Comparison of ENCODE assay signal across 2 cellular contexts in genomic region chr19:53951436-53951835, GRCh38.
TF ChIP-seq lines count a peak whose summit lies in the region.

No MANE protein-coding gene starts in this region.

TF ChIP-seq in A549, 52 proteins besides CTCF, POLR2A, EP300 and RAD21:
- TF ChIP-seq HOXB5 (CRISPR knock-in tag; IDR thresholded peaks at IDR 0.05) (no peak), JUN (IDR thresholded peaks at IDR 0.05) (no peak), ZFP36 (IDR thresholded peaks at IDR 0.05; ENCODE audit: borderline replicate concordance, partially characterized antibody) (no peak), RARB (CRISPR knock-in tag; IDR thresholded peaks at IDR 0.05) (no peak), CBX2 (IDR thresholded peaks at IDR 0.05; ENCODE audit: borderline replicate concordance, low read depth) (no peak), NR3C1 (IDR thresholded peaks at IDR 0.05) (no peak), ATOH8 (CRISPR knock-in tag; IDR thresholded peaks at IDR 0.05; ENCODE audit: low read depth) (no peak), RNF2 (IDR thresholded peaks at IDR 0.05; ENCODE audit: borderline replicate concordance, low read depth) (no peak), POLR2AphosphoS2 (conservative IDR thresholded peaks at IDR 0.05; ENCODE audit: low read length) (no peak), HEYL (CRISPR knock-in tag; IDR thresholded peaks at IDR 0.05) (no peak), SREBF2 (IDR thresholded peaks at IDR 0.05) (no peak)
- TF ChIP-seq, protein P1, sequence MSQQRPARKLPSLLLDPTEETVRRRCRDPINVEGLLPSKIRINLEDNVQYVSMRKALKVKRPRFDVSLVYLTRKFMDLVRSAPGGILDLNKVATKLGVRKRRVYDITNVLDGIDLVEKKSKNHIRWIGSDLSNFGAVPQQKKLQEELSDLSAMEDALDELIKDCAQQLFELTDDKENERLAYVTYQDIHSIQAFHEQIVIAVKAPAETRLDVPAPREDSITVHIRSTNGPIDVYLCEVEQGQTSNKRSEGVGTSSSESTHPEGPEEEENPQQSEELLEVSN (IDR thresholded peaks at IDR 0.05; ENCODE audit: borderline replicate concordance, low read depth), result no peak
- TF ChIP-seq, protein P2, sequence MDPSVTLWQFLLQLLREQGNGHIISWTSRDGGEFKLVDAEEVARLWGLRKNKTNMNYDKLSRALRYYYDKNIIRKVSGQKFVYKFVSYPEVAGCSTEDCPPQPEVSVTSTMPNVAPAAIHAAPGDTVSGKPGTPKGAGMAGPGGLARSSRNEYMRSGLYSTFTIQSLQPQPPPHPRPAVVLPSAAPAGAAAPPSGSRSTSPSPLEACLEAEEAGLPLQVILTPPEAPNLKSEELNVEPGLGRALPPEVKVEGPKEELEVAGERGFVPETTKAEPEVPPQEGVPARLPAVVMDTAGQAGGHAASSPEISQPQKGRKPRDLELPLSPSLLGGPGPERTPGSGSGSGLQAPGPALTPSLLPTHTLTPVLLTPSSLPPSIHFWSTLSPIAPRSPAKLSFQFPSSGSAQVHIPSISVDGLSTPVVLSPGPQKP (IDR thresholded peaks at IDR 0.05; ENCODE audit: low read depth, low read length), result no peak

TF ChIP-seq in GM23338, 12 proteins besides CTCF, POLR2A, EP300 and RAD21:
- no peak for TF ChIP-seq JUNB (IDR thresholded peaks at IDR 0.05; ENCODE audit: unreplicated experiment)
- TF ChIP-seq EZH2phosphoT487 (IDR thresholded peaks at IDR 0.05; ENCODE audit: unreplicated experiment), result no peak
- no peak for TF ChIP-seq ZNF114 (CRISPR knock-in tag; IDR thresholded peaks at IDR 0.05)
- TF ChIP-seq, protein P3, sequence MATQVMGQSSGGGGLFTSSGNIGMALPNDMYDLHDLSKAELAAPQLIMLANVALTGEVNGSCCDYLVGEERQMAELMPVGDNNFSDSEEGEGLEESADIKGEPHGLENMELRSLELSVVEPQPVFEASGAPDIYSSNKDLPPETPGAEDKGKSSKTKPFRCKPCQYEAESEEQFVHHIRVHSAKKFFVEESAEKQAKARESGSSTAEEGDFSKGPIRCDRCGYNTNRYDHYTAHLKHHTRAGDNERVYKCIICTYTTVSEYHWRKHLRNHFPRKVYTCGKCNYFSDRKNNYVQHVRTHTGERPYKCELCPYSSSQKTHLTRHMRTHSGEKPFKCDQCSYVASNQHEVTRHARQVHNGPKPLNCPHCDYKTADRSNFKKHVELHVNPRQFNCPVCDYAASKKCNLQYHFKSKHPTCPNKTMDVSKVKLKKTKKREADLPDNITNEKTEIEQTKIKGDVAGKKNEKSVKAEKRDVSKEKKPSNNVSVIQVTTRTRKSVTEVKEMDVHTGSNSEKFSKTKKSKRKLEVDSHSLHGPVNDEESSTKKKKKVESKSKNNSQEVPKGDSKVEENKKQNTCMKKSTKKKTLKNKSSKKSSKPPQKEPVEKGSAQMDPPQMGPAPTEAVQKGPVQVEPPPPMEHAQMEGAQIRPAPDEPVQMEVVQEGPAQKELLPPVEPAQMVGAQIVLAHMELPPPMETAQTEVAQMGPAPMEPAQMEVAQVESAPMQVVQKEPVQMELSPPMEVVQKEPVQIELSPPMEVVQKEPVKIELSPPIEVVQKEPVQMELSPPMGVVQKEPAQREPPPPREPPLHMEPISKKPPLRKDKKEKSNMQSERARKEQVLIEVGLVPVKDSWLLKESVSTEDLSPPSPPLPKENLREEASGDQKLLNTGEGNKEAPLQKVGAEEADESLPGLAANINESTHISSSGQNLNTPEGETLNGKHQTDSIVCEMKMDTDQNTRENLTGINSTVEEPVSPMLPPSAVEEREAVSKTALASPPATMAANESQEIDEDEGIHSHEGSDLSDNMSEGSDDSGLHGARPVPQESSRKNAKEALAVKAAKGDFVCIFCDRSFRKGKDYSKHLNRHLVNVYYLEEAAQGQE (IDR thresholded peaks at IDR 0.05; ENCODE audit: unreplicated experiment), result no peak
- TF ChIP-seq CREB1 (CRISPR knock-in tag; IDR thresholded peaks at IDR 0.05; ENCODE audit: low read depth), result no peak
- TF ChIP-seq POLR2AphosphoS5 (IDR thresholded peaks at IDR 0.05; ENCODE audit: low read depth), result no peak
- TF ChIP-seq STAT1 (IDR thresholded peaks at IDR 0.05; ENCODE audit: unreplicated experiment), result no peak
- no peak for TF ChIP-seq EZH2 (IDR thresholded peaks at IDR 0.05; ENCODE audit: low read depth, unreplicated experiment)
TF ChIP-seq in GM23338: peak in this region for 0.
